15 cellular contexts compared by ENCODE assay signal in genomic region chr6:148682990-148683389, GRCh38.
DNase-seq lines count a peak whose midpoint lies in the region; ATAC-seq and TF ChIP-seq lines count a peak whose summit lies in the region.
"Had no signal": no experiment of that assay in that cellular context is flagged by ENCODE, and none has a peak within 500 bp of the region (broad histone marks: within the 10 kb centered on the region; RNA-seq: fewer than 3 reads in every experiment).

No MANE protein-coding gene starts in this region.

- in situ Hi-C loops in GM13977 (cut with MboI; ENCODE audit: low pct_unique_long_range_greater_than_20kb, low sequenced_read_pairs, unreplicated experiment) = no loop called here

- ATAC-seq in HG02852 (IDR thresholded peaks at IDR 0.05; ENCODE audit: unreplicated experiment) (peak; percentile 42), left lobe of liver (peak; percentile 52)
- ATAC-seq: activated CD4-positive, CD25-positive, alpha-beta regulatory T cell treated with anti-CD3 and anti-CD28 coated beads, Interleukin-2, amount 50 U/mL, for 24 hours had no signal

- DNase-seq in Ammon's horn (ENCODE audit: low spot score) (peak; percentile 71), RPMI8226 (peak; percentile 38), left lobe of liver (ENCODE audit: low spot score) (no peak), GM13977 (ENCODE audit: low spot score) (no peak), EL (no peak), NCI-H526 treated with DMSO at 0.1 percent for 48 hours (lab: John Stamatoyannopoulos, UW) (no peak), NCI-H2107 treated with DMSO at 0.1 percent for 48 hours (lab: John Stamatoyannopoulos, UW; ENCODE audit: unreplicated experiment) (no peak)
- DNase-seq: ACHN; central memory CD4-positive, alpha-beta T cell; H9; mammary epithelial cell; NCI-H187; NCI-H748 treated with DMSO at 0.1 percent for 48 hours had no signal

- no peak for TF ChIP-seq CTCF in GM13977 (IDR thresholded peaks at IDR 0.05; ENCODE audit: extremely low read depth, insufficient read depth, missing control alignments)

Comparison
In these comparisons a context has a peak if more than half of its experiments do, and no peak if none do; other contexts are left out.
1. DNase-seq: peak in Ammon's horn (single experiment) and RPMI8226 (single experiment); none in left lobe of liver (single experiment), GM13977 (single experiment), EL (single experiment), NCI-H526 treated with DMSO at 0.1 percent for 48 hours (single experiment) and NCI-H2107 treated with DMSO at 0.1 percent for 48 hours (single experiment).